10 cellular contexts compared by ENCODE assay signal in the genomic region with DNA sequence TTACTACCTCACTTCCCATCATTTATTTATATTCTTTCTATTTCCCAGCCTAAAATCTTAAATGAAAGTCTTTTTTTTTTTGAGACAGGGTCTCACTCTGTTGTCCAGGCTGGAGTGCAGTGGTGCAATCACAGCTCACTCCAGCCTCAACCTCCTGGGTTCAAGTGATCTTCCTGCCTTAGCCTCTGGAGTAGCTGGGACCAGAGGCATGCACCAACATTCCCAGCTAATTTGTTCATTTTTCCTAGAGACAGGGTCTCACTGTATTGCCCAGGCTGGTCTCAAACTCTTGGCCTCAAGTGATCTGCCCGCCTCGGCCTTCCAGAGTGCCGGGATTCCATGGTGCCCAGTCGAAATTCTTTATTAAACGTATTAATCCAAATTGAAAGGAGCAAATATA. TPM values are rescaled to one million over a fixed set of nuclear protein-coding genes. Genes with fewer than 3 reads are reported as not detected.
"Had no signal": no experiment of that assay in that cellular context is flagged by ENCODE, and none has a peak within 500 bp of the region (broad histone marks: within the 10 kb centered on the region; RNA-seq: fewer than 3 reads in every experiment).

No MANE protein-coding gene starts in this region.

RNA-seq across cellular contexts. Expression of a gene that starts 7.4 kb away (rescaled TPM):
- total RNA-seq: stomach, subcutaneous adipose tissue, thoracic aorta, thyroid gland, transverse colon, ureter, urinary bladder, vagina had no signal
- polyA plus RNA-seq: thymus had no signal

RNA-seq across cellular contexts. Expression of a gene that starts 46.1 kb away (rescaled TPM):
- total RNA-seq: suprapubic skin had no signal
